Comparison of ENCODE assay signal across 8 cellular contexts in genomic region chr2:111454404-111454803, GRCh38.
A peak's percentile ranks its signal among the peaks of the same experiment; 100 is the strongest.
DNase-seq lines count a peak whose midpoint lies in the region; ATAC-seq and TF ChIP-seq lines count a peak whose summit lies in the region.
"Not testable (repeated sequence)": the region's sequence is repeated elsewhere in the genome, so short reads cannot be mapped to it uniquely, and the experiment has no call there.

No MANE protein-coding gene starts in this region.

- not testable (repeated sequence) for H3K27me3 Mint-ChIP-seq in osteocyte (ENCODE audit: unreplicated experiment)

- peaks cover 23% of the 10 kb centered on the region for H3K4me1 Mint-ChIP-seq in osteocyte (ENCODE audit: unreplicated experiment)

- not testable (repeated sequence) for H3K4me3 ChIP-seq in AG10803 (ENCODE audit: low read length); HFF-Myc (replicated peaks; ENCODE audit: low read depth, low read length); HL-60 (replicated peaks; ENCODE audit: insufficient read depth, low read length); left ventricle myocardium inferior

- not testable (repeated sequence) for H3K36me3 Mint-ChIP-seq in osteocyte (ENCODE audit: unreplicated experiment)

- peak; percentile 79 for DNase-seq in AG10803 (ENCODE audit: low read depth)
- peak; percentile 11 for DNase-seq in HFF-Myc (ENCODE audit: extremely low read depth, low read depth)
- DNase-seq in HL-60 (ENCODE audit: low read depth in 1 of 2, low spot score in 1 of 2): peak; percentile 60 to 73
- DNase-seq in T-helper 22 cell (ENCODE audit: low read depth): peak; percentile 33
- DNase-seq in central memory CD4-positive, alpha-beta T cell: peak; percentile 56
- not testable (repeated sequence) for DNase-seq in left ventricle myocardium inferior; osteocyte (ENCODE audit: extremely low spot score, unreplicated experiment)

- H3K36me3 ChIP-seq in left ventricle myocardium inferior: not testable (repeated sequence)

- peak; percentile 87 for ATAC-seq in GM18868 (IDR thresholded peaks at IDR 0.05; ENCODE audit: unreplicated experiment)

- not testable (repeated sequence) for H3K4me1 ChIP-seq in left ventricle myocardium inferior

- TF ChIP-seq CTCF in AG10803 (conservative IDR thresholded peaks at IDR 0.05; ENCODE audit: low read length) (0 out of 2 replicates have a peak, but pooled peaks have one; percentile 8), left ventricle myocardium inferior (IDR thresholded peaks at IDR 0.05; ENCODE audit: borderline replicate concordance) (peak; percentile 40), osteocyte (IDR thresholded peaks at IDR 0.05) (peak; percentile 47)
- TF ChIP-seq CTCF in HFF-Myc (IDR thresholded peaks at IDR 0.05; ENCODE audit: low read depth, low read length, missing control alignments); HL-60 (IDR thresholded peaks at IDR 0.05; ENCODE audit: insufficient read depth, low read length): not testable (repeated sequence)

- H3K4me3 Mint-ChIP-seq in osteocyte (ENCODE audit: unreplicated experiment): not testable (repeated sequence)

- H3K27ac Mint-ChIP-seq in osteocyte (ENCODE audit: unreplicated experiment): not testable (repeated sequence)

- not testable (repeated sequence) for H3K9me3 Mint-ChIP-seq in osteocyte (ENCODE audit: unreplicated experiment)

- not testable (repeated sequence) for H3K27ac ChIP-seq in HL-60 (replicated peaks); left ventricle myocardium inferior (replicated peaks)

- not testable (repeated sequence) for H3K9me3 ChIP-seq in left ventricle myocardium inferior (replicated peaks)

- not testable (repeated sequence) for H3K27me3 ChIP-seq in HL-60 (ENCODE audit: insufficient read depth, poor library complexity, severe bottlenecking); left ventricle myocardium inferior (ENCODE audit: low read depth)

- intact Hi-C loops in left ventricle myocardium inferior (cut with micrococcal nuclease): not testable (repeated sequence)
